27 cellular contexts compared by ENCODE assay signal in genomic region chr1:153251087-153251486, GRCh38.
"Had no signal": no experiment of that assay in that cellular context is flagged by ENCODE, and none has a peak within 500 bp of the region (broad histone marks: within the 10 kb centered on the region; RNA-seq: fewer than 3 reads in every experiment).

No MANE protein-coding gene starts in this region.

- H3K4me1 ChIP-seq: foreskin keratinocyte, gastrocnemius medialis, heart left ventricle had no signal

- H3K27ac ChIP-seq: brain microvascular endothelial cell, coronary artery, dorsolateral prefrontal cortex, foreskin keratinocyte, gastrocnemius medialis, heart left ventricle had no signal

- H3K9me3 ChIP-seq: gastrocnemius medialis, heart left ventricle had no signal

- ATAC-seq: activated CD4-positive, alpha-beta T cell treated with anti-CD3 and anti-CD28 coated beads for 36 hours; activated CD8-positive, alpha-beta T cell treated with anti-CD3 and anti-CD28 coated beads for 36 hours; activated T-cell treated with anti-CD3 and anti-CD28 coated beads, Interleukin-2, amount 50 U/mL, for 4 hours; activated T-helper 17 cell treated with anti-CD3 and anti-CD28 coated beads, Interleukin-2, amount 50 U/mL, for 72 hours; esophagus mucosa; foreskin keratinocyte; gastrocnemius medialis; heart left ventricle; T-helper 17 cell had no signal

- H3K27me3 ChIP-seq: brain microvascular endothelial cell had no signal

- H3K36me3 ChIP-seq: brain microvascular endothelial cell, gastrocnemius medialis, heart left ventricle had no signal

- DNase-seq: activated CD4-positive, alpha-beta T cell treated with anti-CD3 and anti-CD28 coated beads for 36 hours; activated CD4-positive, alpha-beta T cell treated with anti-CD3 and anti-CD28 coated beads, Interleukin-2, amount 50 U/mL, for 1 hour; activated CD4-positive, alpha-beta T cell treated with anti-CD3 and anti-CD28 coated beads, Interleukin-2, amount 50 U/mL, for 48 hours; activated CD4-positive, CD25-positive, alpha-beta regulatory T cell; activated CD4-positive, CD25-positive, alpha-beta regulatory T cell treated with anti-CD3 and anti-CD28 coated beads, Interleukin-2, amount 50 U/mL, for 72 hours; activated CD8-positive, alpha-beta memory T cell treated with anti-CD3 and anti-CD28 coated beads for 24 hours; activated CD8-positive, alpha-beta T cell treated with anti-CD3 and anti-CD28 coated beads for 36 hours; activated effector memory CD4-positive, alpha-beta T cell treated with Interleukin-2 at 50 U/mL for 16 hours; activated gamma-delta T cell treated with Interleukin-2 at 50 U/mL for 16 hours; activated naive CD4-positive, alpha-beta T cell treated with anti-CD3 and anti-CD28 coated beads, Interleukin-2, amount 50 U/mL, for 16 hours; activated naive CD4-positive, alpha-beta T cell treated with Interleukin-2 at 50 U/mL for 16 hours; activated T-cell treated with anti-CD3 and anti-CD28 coated beads, Interleukin-2, amount 50 U/mL, for 4 hours; amniotic stem cell; anterior cingulate cortex; brain microvascular endothelial cell; dorsolateral prefrontal cortex; effector memory CD4-positive, alpha-beta T cell; endodermal cell; foreskin keratinocyte; gastrocnemius medialis; glutamatergic neuron; heart left ventricle; T-helper 17 cell; T1000 had no signal

- H3K4me3 ChIP-seq: coronary artery, dorsolateral prefrontal cortex, gastrocnemius medialis, heart left ventricle had no signal
